Comparison of ENCODE assay signal across 11 cellular contexts in genomic region chr5:1107167-1108007, GRCh38. TPM values are rescaled to one million over a fixed set of nuclear protein-coding genes. Genes with fewer than 3 reads are reported as not detected.
DNase-seq lines count a peak whose midpoint lies in the region; ATAC-seq and TF ChIP-seq lines count a peak whose summit lies in the region.
"Had no signal": no experiment of that assay in that cellular context is flagged by ENCODE, and none has a peak within 500 bp of the region (broad histone marks: within the 10 kb centered on the region; RNA-seq: fewer than 3 reads in every experiment).

No MANE protein-coding gene starts in this region.

- in situ Hi-C loops in GM23248 (cut with MboI): no loop called here

- H3K9me3 ChIP-seq in hepatocyte (ENCODE audit: low read depth) (no peaks in the 10 kb centered on the region), GM23248 (ENCODE audit: low read depth) (no peaks in the 10 kb centered on the region)

- no peaks in the 10 kb centered on the region for H3F3A ChIP-seq in GM23248 (ENCODE audit: insufficient read depth)

- H3K4me2 ChIP-seq in hepatocyte (peak overlapping the region; percentile 63), GM23248 (ENCODE audit: unreplicated experiment) (no peak overlapping the region)

- no peaks in the 10 kb centered on the region for H3K9me3 Mint-ChIP-seq in activated T-cell treated with anti-CD3 and anti-CD28 coated beads, Interleukin-2, amount 50 U/mL, for 24 hours
- H3K9me3 Mint-ChIP-seq in T-helper 2 cell treated with Interferon-gamma antibody and Interleukin-4, amounts not matched to agents 5 μg/mL and 100 μg/mL, for 36 hours: no peaks in the 10 kb centered on the region
- no peaks in the 10 kb centered on the region for H3K9me3 Mint-ChIP-seq in stimulated activated naive CD8-positive, alpha-beta T cell treated with anti-CD3 and anti-CD28 coated beads, Interleukin-15, amount 100 ng/mL, for 72 hours

- H3K9me2 ChIP-seq in hepatocyte (replicated peaks; ENCODE audit: insufficient read depth): no peaks in the 10 kb centered on the region
- no peaks in the 10 kb centered on the region for H3K9me2 ChIP-seq in GM23248 (ENCODE audit: insufficient read depth)

- H3K4me3 Mint-ChIP-seq in activated T-cell treated with anti-CD3 and anti-CD28 coated beads, Interleukin-2, amount 50 U/mL, for 24 hours: peak overlapping the region; percentile 69
- H3K4me3 Mint-ChIP-seq in T-helper 2 cell treated with Interferon-gamma antibody and Interleukin-4, amounts not matched to agents 5 μg/mL and 100 μg/mL, for 36 hours: peak overlapping the region; percentile 77
- H3K4me3 Mint-ChIP-seq in stimulated activated naive CD8-positive, alpha-beta T cell treated with anti-CD3 and anti-CD28 coated beads, Interleukin-15, amount 100 ng/mL, for 72 hours: peak overlapping the region; percentile 73 to 75

- H2AFZ ChIP-seq in hepatocyte (no peak overlapping the region), GM23248 (no peak overlapping the region)

- H3K36me3 Mint-ChIP-seq in activated T-cell treated with anti-CD3 and anti-CD28 coated beads, Interleukin-2, amount 50 U/mL, for 24 hours (ENCODE audit: low read depth): peaks cover 24% of the 10 kb centered on the region
- peaks cover 40% of the 10 kb centered on the region for H3K36me3 Mint-ChIP-seq in T-helper 2 cell treated with Interferon-gamma antibody and Interleukin-4, amounts not matched to agents 5 μg/mL and 100 μg/mL, for 36 hours (ENCODE audit: low read depth)

- H3K36me3 ChIP-seq in hepatocyte (replicated peaks; ENCODE audit: insufficient read depth, low read depth) (no peaks in the 10 kb centered on the region), GM23248 (ENCODE audit: low read depth) (no peaks in the 10 kb centered on the region)

- no peak overlapping the region for H3K9ac ChIP-seq in GM23248

- peaks cover 83% of the 10 kb centered on the region for H3K4me1 Mint-ChIP-seq in activated T-cell treated with anti-CD3 and anti-CD28 coated beads, Interleukin-2, amount 50 U/mL, for 24 hours (ENCODE audit: low read depth)
- peaks cover 56% of the 10 kb centered on the region for H3K4me1 Mint-ChIP-seq in T-helper 2 cell treated with Interferon-gamma antibody and Interleukin-4, amounts not matched to agents 5 μg/mL and 100 μg/mL, for 36 hours (ENCODE audit: low read depth)
- peaks cover 86% of the 10 kb centered on the region for H3K4me1 Mint-ChIP-seq in stimulated activated naive CD8-positive, alpha-beta T cell treated with anti-CD3 and anti-CD28 coated beads, Interleukin-15, amount 100 ng/mL, for 72 hours

- H3K27ac ChIP-seq in hepatocyte (peak overlapping the region; percentile 98), GM23248 (no peak overlapping the region)

- TF ChIP-seq CTCF in hepatocyte (IDR thresholded peaks at IDR 0.05; ENCODE audit: poor library complexity): no peak

- peak; percentile 50 for DNase-seq in activated T-cell treated with anti-CD3 and anti-CD28 coated beads, Interleukin-2, amount 50 U/mL, for 24 hours
- DNase-seq in activated T-cell treated with anti-CD3 and anti-CD28 coated beads for 4 hours (no peak), hepatocyte (ENCODE audit: low spot score) (peak; percentile 65), NCI-H345 (lab: John Stamatoyannopoulos, UW) (no peak), GM23248 (no peak), NCI-H1105 (lab: John Stamatoyannopoulos, UW) (no peak)
- no peak for DNase-seq in T-helper 2 cell treated with Interferon-gamma antibody and Interleukin-4, amounts not matched to agents 5 μg/mL and 100 μg/mL, for 36 hours (ENCODE audit: low spot score)
- no peak for DNase-seq in stimulated activated naive CD8-positive, alpha-beta T cell treated with anti-CD3 and anti-CD28 coated beads, Interleukin-15, amount 100 ng/mL, for 72 hours
- DNase-seq: activated CD4-positive, alpha-beta T cell treated with anti-CD3 and anti-CD28 coated beads for 1 hour; NCI-H748 treated with DMSO at 0.1 percent for 48 hours; stimulated activated naive CD4-positive, alpha-beta T cell treated with Interleukin-2 at 50 U/mL for 16 hours had no signal

- H3K27me3 ChIP-seq in hepatocyte (no peaks in the 10 kb centered on the region), GM23248 (replicated peaks; ENCODE audit: insufficient read depth) (no peaks in the 10 kb centered on the region)

- H4K20me1 ChIP-seq in hepatocyte (ENCODE audit: insufficient read depth, poor library complexity, severe bottlenecking): peaks cover 8% of the 10 kb centered on the region
- no peaks in the 10 kb centered on the region for H4K20me1 ChIP-seq in GM23248 (ENCODE audit: insufficient read depth)

- peak overlapping the region; percentile 93 for H3K27ac Mint-ChIP-seq in activated T-cell treated with anti-CD3 and anti-CD28 coated beads, Interleukin-2, amount 50 U/mL, for 24 hours
- peak overlapping the region; percentile 90 for H3K27ac Mint-ChIP-seq in T-helper 2 cell treated with Interferon-gamma antibody and Interleukin-4, amounts not matched to agents 5 μg/mL and 100 μg/mL, for 36 hours
- peak overlapping the region; percentile 34 to 89 for H3K27ac Mint-ChIP-seq in stimulated activated naive CD8-positive, alpha-beta T cell treated with anti-CD3 and anti-CD28 coated beads, Interleukin-15, amount 100 ng/mL, for 72 hours

- H3K4me3 ChIP-seq in hepatocyte (no peak overlapping the region), GM23248 (no peak overlapping the region)

- ATAC-seq in stimulated activated naive CD8-positive, alpha-beta T cell treated with anti-CD3 and anti-CD28 coated beads, Interleukin-15, amount 100 ng/mL, for 72 hours: no peak

- H3K4me1 ChIP-seq in hepatocyte (ENCODE audit: insufficient read depth): peaks cover 59% of the 10 kb centered on the region
- H3K4me1 ChIP-seq in GM23248 (ENCODE audit: insufficient read depth): no peaks in the 10 kb centered on the region

- no peaks in the 10 kb centered on the region for H3K27me3 Mint-ChIP-seq in activated T-cell treated with anti-CD3 and anti-CD28 coated beads, Interleukin-2, amount 50 U/mL, for 24 hours
- no peaks in the 10 kb centered on the region for H3K27me3 Mint-ChIP-seq in T-helper 2 cell treated with Interferon-gamma antibody and Interleukin-4, amounts not matched to agents 5 μg/mL and 100 μg/mL, for 36 hours (ENCODE audit: low read depth)
- no peaks in the 10 kb centered on the region for H3K27me3 Mint-ChIP-seq in stimulated activated naive CD8-positive, alpha-beta T cell treated with anti-CD3 and anti-CD28 coated beads, Interleukin-15, amount 100 ng/mL, for 72 hours

- H3K79me2 ChIP-seq in hepatocyte (peaks cover 75% of the 10 kb centered on the region), GM23248 (ENCODE audit: insufficient read depth) (no peaks in the 10 kb centered on the region)

- WGBS in hepatocyte (ENCODE audit: low lambda C conversion rate, missing lambda C conversion rate): 61% methylated on average over 26 of the region's 26 CpGs
- WGBS in GM23248 (ENCODE audit: low coverage in 1 of 2, low lambda C conversion rate in 2 of 2, missing lambda C conversion rate in 2 of 2), 2 experiments: 76 to 78% methylated on average over 26 of the region's 26 CpGs

RNA-seq across cellular contexts. Expression of gene SLC12A7, which starts 4.5 kb away (rescaled TPM):
- 19.7 and 30.2 TPM in 2 replicates for total RNA-seq in hepatocyte
- polyA plus RNA-seq in hepatocyte (31.3 and 34.3 TPM in 2 replicates), GM23248 (2016; fragmentation: Nextera tagmentation; extraction: Ambion mirVana) (0.46 and 0.75 TPM in 2 replicates)
- total RNA-seq in GM23248 (2014; rRNA removed; shearing (Covaris generic)): 1.6 and 1.9 TPM in 2 replicates

Comparison
In these comparisons a context has a peak if more than half of its experiments do, and no peak if none do; other contexts are left out.
1. DNase-seq: peak in activated T-cell treated with anti-CD3 and anti-CD28 coated beads, Interleukin-2, amount 50 U/mL, for 24 hours (single experiment) and hepatocyte (single experiment); none in activated T-cell treated with anti-CD3 and anti-CD28 coated beads for 4 hours (single experiment), T-helper 2 cell treated with Interferon-gamma antibody and Interleukin-4, amounts not matched to agents 5 μg/mL and 100 μg/mL, for 36 hours (single experiment), stimulated activated naive CD8-positive, alpha-beta T cell treated with anti-CD3 and anti-CD28 coated beads, Interleukin-15, amount 100 ng/mL, for 72 hours (0 of 2), NCI-H345 (single experiment), GM23248 (single experiment) and NCI-H1105 (single experiment).
2. Peak in every context shown above with its lines, with median percentiles within 50 percentile points of each other: H3K27ac Mint-ChIP-seq and H3K4me3 Mint-ChIP-seq.